In genomic region chr4:38914859-38915258, GRCh38 we compare ENCODE assay signal across 13 cellular contexts. TPM values are rescaled to one million over a fixed set of nuclear protein-coding genes. Genes with fewer than 3 reads are reported as not detected.
DNase-seq lines count a peak whose midpoint lies in the region; ATAC-seq and TF ChIP-seq lines count a peak whose summit lies in the region.
"Had no signal": no experiment of that assay in that cellular context is flagged by ENCODE, and none has a peak within 500 bp of the region (broad histone marks: within the 10 kb centered on the region; RNA-seq: fewer than 3 reads in every experiment).

No MANE protein-coding gene starts in this region.

- peak overlapping the region; percentile 69 for H3K27ac Mint-ChIP-seq in activated naive CD4-positive, alpha-beta T cell treated with anti-CD3 and anti-CD28 coated beads, Interleukin-2, amount 10 ng/mL, durations not matched to agents 7 days and 5 days
- no peak overlapping the region for H3K27ac Mint-ChIP-seq in IgD-negative memory B cell
- H3K27ac Mint-ChIP-seq in activated T-helper 17 cell treated with anti-CD3 and anti-CD28 coated beads, Interleukin-2, amount 50 U/mL, for 72 hours, result peak overlapping the region; percentile 46
- H3K27ac Mint-ChIP-seq in stimulated activated naive CD8-positive, alpha-beta T cell treated with anti-CD3 and anti-CD28 coated beads, Interleukin-15, amount 100 ng/mL, for 72 hours, result no peak overlapping the region
- H3K27ac Mint-ChIP-seq: type B pancreatic cell had no signal

- H3K4me1 Mint-ChIP-seq in activated naive CD4-positive, alpha-beta T cell treated with anti-CD3 and anti-CD28 coated beads, Interleukin-2, amount 10 ng/mL, durations not matched to agents 7 days and 5 days, result peaks cover 11% of the 10 kb centered on the region
- peaks cover 2 to 8% (median 6%) of the 10 kb centered on the region in 3 donors for H3K4me1 Mint-ChIP-seq in IgD-negative memory B cell
- no peaks in the 10 kb centered on the region for H3K4me1 Mint-ChIP-seq in activated T-helper 17 cell treated with anti-CD3 and anti-CD28 coated beads, Interleukin-2, amount 50 U/mL, for 72 hours
- H3K4me1 Mint-ChIP-seq in stimulated activated naive CD8-positive, alpha-beta T cell treated with anti-CD3 and anti-CD28 coated beads, Interleukin-15, amount 100 ng/mL, for 72 hours, result peaks cover 10% of the 10 kb centered on the region

- in situ Hi-C loops in GM13977 (cut with MboI; ENCODE audit: low pct_unique_long_range_greater_than_20kb, low sequenced_read_pairs, unreplicated experiment), result no loop called here

- H3K9me3 Mint-ChIP-seq in activated naive CD4-positive, alpha-beta T cell treated with anti-CD3 and anti-CD28 coated beads, Interleukin-2, amount 10 ng/mL, durations not matched to agents 7 days and 5 days, result no peaks in the 10 kb centered on the region
- no peaks in the 10 kb centered on the region for H3K9me3 Mint-ChIP-seq in IgD-negative memory B cell
- H3K9me3 Mint-ChIP-seq in activated T-helper 17 cell treated with anti-CD3 and anti-CD28 coated beads, Interleukin-2, amount 50 U/mL, for 72 hours, result no peaks in the 10 kb centered on the region
- H3K9me3 Mint-ChIP-seq in stimulated activated naive CD8-positive, alpha-beta T cell treated with anti-CD3 and anti-CD28 coated beads, Interleukin-15, amount 100 ng/mL, for 72 hours, result no peaks in the 10 kb centered on the region

- H3K4me3 Mint-ChIP-seq in activated naive CD4-positive, alpha-beta T cell treated with anti-CD3 and anti-CD28 coated beads, Interleukin-2, amount 10 ng/mL, durations not matched to agents 7 days and 5 days, result peak overlapping the region; percentile 29
- H3K4me3 Mint-ChIP-seq in IgD-negative memory B cell, result peak overlapping the region in 3 of 4 donors; percentile 35 to 87 (median 55)
- peak overlapping the region; percentile 61 for H3K4me3 Mint-ChIP-seq in activated T-helper 17 cell treated with anti-CD3 and anti-CD28 coated beads, Interleukin-2, amount 50 U/mL, for 72 hours
- H3K4me3 Mint-ChIP-seq in stimulated activated naive CD8-positive, alpha-beta T cell treated with anti-CD3 and anti-CD28 coated beads, Interleukin-15, amount 100 ng/mL, for 72 hours, result peak overlapping the region; percentile 21 to 58
- H3K4me3 Mint-ChIP-seq: type B pancreatic cell had no signal

- peaks cover 6% of the 10 kb centered on the region for H3K36me3 Mint-ChIP-seq in activated naive CD4-positive, alpha-beta T cell treated with anti-CD3 and anti-CD28 coated beads, Interleukin-2, amount 10 ng/mL, durations not matched to agents 7 days and 5 days
- no peaks in the 10 kb centered on the region for H3K36me3 Mint-ChIP-seq in IgD-negative memory B cell
- no peaks in the 10 kb centered on the region for H3K36me3 Mint-ChIP-seq in activated T-helper 17 cell treated with anti-CD3 and anti-CD28 coated beads, Interleukin-2, amount 50 U/mL, for 72 hours (ENCODE audit: low read depth)

- peaks cover 3% of the 10 kb centered on the region for H3K27me3 Mint-ChIP-seq in activated naive CD4-positive, alpha-beta T cell treated with anti-CD3 and anti-CD28 coated beads, Interleukin-2, amount 10 ng/mL, durations not matched to agents 7 days and 5 days
- no peaks in the 10 kb centered on the region for H3K27me3 Mint-ChIP-seq in IgD-negative memory B cell
- no peaks in the 10 kb centered on the region for H3K27me3 Mint-ChIP-seq in activated T-helper 17 cell treated with anti-CD3 and anti-CD28 coated beads, Interleukin-2, amount 50 U/mL, for 72 hours
- no peaks in the 10 kb centered on the region for H3K27me3 Mint-ChIP-seq in stimulated activated naive CD8-positive, alpha-beta T cell treated with anti-CD3 and anti-CD28 coated beads, Interleukin-15, amount 100 ng/mL, for 72 hours
- H3K27me3 Mint-ChIP-seq: type B pancreatic cell had no signal

- CTCF ChIA-PET in activated naive CD4-positive, alpha-beta T cell treated with anti-CD3 and anti-CD28 coated beads, Interleukin-2, amount 10 ng/mL, durations not matched to agents 7 days and 5 days (lab: Charles Lee), result interaction anchor here (1.5 kb wide), 1 partner anchor 54 kb away, joined by 4 read pairs; no protein-coding TSS in a partner anchor

- peak; percentile 35 for DNase-seq in activated naive CD4-positive, alpha-beta T cell treated with anti-CD3 and anti-CD28 coated beads, Interleukin-2, amount 10 ng/mL, durations not matched to agents 7 days and 5 days
- DNase-seq in activated naive CD4-positive, alpha-beta T cell (lab: John Stamatoyannopoulos, UW), result no peak
- no peak for DNase-seq in stimulated activated naive CD8-positive, alpha-beta T cell treated with anti-CD3 and anti-CD28 coated beads, Interleukin-15, amount 100 ng/mL, for 72 hours
- DNase-seq in GF-D8 (lab: John Stamatoyannopoulos, UW) (no peak), NCI-H128 (lab: John Stamatoyannopoulos, UW; ENCODE audit: unreplicated experiment) (no peak), GM13977 (ENCODE audit: low spot score) (no peak)
- DNase-seq: activated CD8-positive, alpha-beta memory T cell treated with anti-CD3 and anti-CD28 coated beads for 24 hours; MV-4-11; Peyer's patch; psoas muscle had no signal

- ATAC-seq in activated T-helper 17 cell treated with anti-CD3 and anti-CD28 coated beads, Interleukin-2, amount 50 U/mL, for 72 hours (replicated peaks), result peak; percentile 65
- peak; percentile 18 for ATAC-seq in stimulated activated naive CD8-positive, alpha-beta T cell treated with anti-CD3 and anti-CD28 coated beads, Interleukin-15, amount 100 ng/mL, for 72 hours
- ATAC-seq: psoas muscle had no signal

- TF ChIP-seq CTCF in GM13977 (IDR thresholded peaks at IDR 0.05; ENCODE audit: extremely low read depth, insufficient read depth, missing control alignments), result no peak

RNA-seq across cellular contexts. Expression of gene FAM114A1, which starts 47.3 kb away (rescaled TPM):
- 0.79 TPM for polyA plus RNA-seq in IgD-negative memory B cell
- 1 to 10 TPM in 1 of 2 donors, under 1 TPM in 1; 0.35 to 1.5 TPM for total RNA-seq in activated T-helper 17 cell treated with anti-CD3 and anti-CD28 coated beads, Interleukin-2, amount 50 U/mL, for 72 hours

RNA-seq across cellular contexts. Expression of gene TLR6, which starts 58.2 kb away (rescaled TPM):
- polyA plus RNA-seq in IgD-negative memory B cell, result 13.6 TPM
- 1 to 10 TPM; 2.7 to 3.0 TPM for total RNA-seq in activated T-helper 17 cell treated with anti-CD3 and anti-CD28 coated beads, Interleukin-2, amount 50 U/mL, for 72 hours

Comparison
In these comparisons a context has a peak if more than half of its experiments do, and no peak if none do; other contexts are left out.
1. H3K27ac Mint-ChIP-seq: peak in activated naive CD4-positive, alpha-beta T cell treated with anti-CD3 and anti-CD28 coated beads, Interleukin-2, amount 10 ng/mL, durations not matched to agents 7 days and 5 days (single experiment) and activated T-helper 17 cell treated with anti-CD3 and anti-CD28 coated beads, Interleukin-2, amount 50 U/mL, for 72 hours (single experiment); none in IgD-negative memory B cell (0 of 3) and stimulated activated naive CD8-positive, alpha-beta T cell treated with anti-CD3 and anti-CD28 coated beads, Interleukin-15, amount 100 ng/mL, for 72 hours (0 of 2).
2. Peak in every context shown above with its lines, with median percentiles within 50 percentile points of each other: H3K4me3 Mint-ChIP-seq.